In the genomic region with DNA sequence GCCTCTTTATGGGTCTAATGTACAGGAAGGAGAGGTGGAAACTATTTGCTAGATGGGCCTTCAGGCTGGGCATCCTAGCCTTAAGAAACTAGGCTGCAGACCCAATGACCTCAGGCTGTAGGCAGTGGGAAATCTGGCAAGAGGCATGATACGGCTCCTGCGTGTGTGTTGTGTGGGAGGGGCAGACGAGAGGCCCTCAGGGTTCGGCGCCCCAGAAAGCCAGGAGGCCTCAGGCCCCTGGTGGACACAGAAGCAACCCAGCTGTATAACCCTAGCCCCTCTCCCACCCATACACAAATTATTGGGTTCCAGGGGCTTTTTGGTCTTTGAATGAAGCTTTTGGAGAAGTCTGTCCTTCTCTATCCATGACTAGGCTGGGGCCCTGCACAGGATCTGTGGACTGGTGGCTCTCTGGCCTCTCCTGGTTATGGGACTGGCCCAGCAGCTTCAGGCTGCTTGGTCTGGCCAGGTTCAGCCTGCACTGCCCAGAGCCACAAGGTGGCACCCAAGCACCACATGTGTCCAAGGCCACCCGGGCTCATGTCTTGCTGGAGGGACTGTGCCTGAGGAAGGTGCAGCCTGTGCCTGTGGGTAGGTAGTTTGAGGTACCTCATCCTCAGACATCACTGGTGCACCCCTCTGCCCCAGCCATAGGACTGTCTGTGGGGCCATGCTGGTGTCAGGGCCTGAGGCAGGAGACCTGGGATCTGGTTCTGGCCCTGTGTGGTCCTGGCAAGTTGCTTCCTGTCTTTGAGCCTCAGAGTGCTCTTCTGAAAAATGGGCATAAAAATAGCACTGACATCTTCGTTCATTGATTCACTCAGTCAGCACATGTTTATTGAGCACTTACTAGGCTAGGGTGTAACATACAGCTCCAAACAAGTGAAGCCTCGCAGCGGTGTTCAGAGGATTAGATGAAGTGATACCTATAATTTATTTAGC, we compare ENCODE assay signal across 8 cellular contexts.
DNase-seq lines count a peak whose midpoint lies in the region; ATAC-seq and TF ChIP-seq lines count a peak whose summit lies in the region.

No MANE protein-coding gene starts in this region.

- no peaks in the 10 kb centered on the region for H4K20me1 ChIP-seq in SU-DHL-6 (ENCODE audit: low read depth, low read length)

- no peak overlapping the region for H3K4me2 ChIP-seq in SU-DHL-6 (ENCODE audit: low read depth, low read length, poor library complexity, severe bottlenecking)

- no peaks in the 10 kb centered on the region for H3F3A ChIP-seq in SU-DHL-6 (ENCODE audit: insufficient read depth)

- no peaks in the 10 kb centered on the region for H3K36me3 Mint-ChIP-seq in natural killer cell

- H3K9ac ChIP-seq in SU-DHL-6 (ENCODE audit: low read length), result no peak overlapping the region

- no peak overlapping the region for H3K4me3 Mint-ChIP-seq in natural killer cell

- no peak overlapping the region for H3K4me3 ChIP-seq in SU-DHL-6 (ENCODE audit: insufficient read depth, low read length, poor library complexity, severe bottlenecking)

- no peaks in the 10 kb centered on the region for H3K9me3 ChIP-seq in SU-DHL-6 (ENCODE audit: insufficient read depth, low read length)

- H3K4me1 Mint-ChIP-seq in natural killer cell, result peaks cover 11 to 14% of the 10 kb centered on the region in 2 donors

- peak; percentile 64 for DNase-seq in activated CD4-positive, alpha-beta T cell treated with anti-CD3 and anti-CD28 coated beads for 48 hours
- no peak for DNase-seq in activated CD4-positive, alpha-beta T cell treated with anti-CD3 and anti-CD28 coated beads for 1 hour
- peak; percentile 54 to 65 for DNase-seq in Kasumi-1 (lab: John Stamatoyannopoulos, UW)
- DNase-seq in epithelial cell of prostate (ENCODE audit: low read depth, low spot score), result peak; percentile 16
- DNase-seq in natural killer cell, result no peak
- DNase-seq in OCI-M2 (lab: John Stamatoyannopoulos, UW; ENCODE audit: unreplicated experiment), result no peak

- TF ChIP-seq CTCF in SU-DHL-6 (IDR thresholded peaks at IDR 0.05; ENCODE audit: insufficient read depth, low read length, poor library complexity, severe bottlenecking), result peak; percentile 79
- no peak for TF ChIP-seq CTCF in natural killer cell (IDR thresholded peaks at IDR 0.05)

- H3K27ac ChIP-seq in SU-DHL-6 (ENCODE audit: low read depth, low read length) (no peak overlapping the region), epithelial cell of prostate (no peak overlapping the region)

- H3K36me3 ChIP-seq in SU-DHL-6 (ENCODE audit: low read length), result no peaks in the 10 kb centered on the region

- no peaks in the 10 kb centered on the region for H3K9me3 Mint-ChIP-seq in natural killer cell

- no peaks in the 10 kb centered on the region for H3K9me2 ChIP-seq in SU-DHL-6 (replicated peaks; ENCODE audit: insufficient read depth, low read length)

- peaks cover 0 to 4% of the 10 kb centered on the region in 2 donors for H3K27me3 Mint-ChIP-seq in natural killer cell (ENCODE audit: low read depth in 2 of 2)

- ATAC-seq in GM21786 (IDR thresholded peaks at IDR 0.05; ENCODE audit: unreplicated experiment), result peak; percentile 75
- peak in 2 of 3 donors; percentile 40 to 62 for ATAC-seq in natural killer cell

- H3K27me3 ChIP-seq in SU-DHL-6 (ENCODE audit: low read length), result no peaks in the 10 kb centered on the region

- H3K27ac Mint-ChIP-seq in natural killer cell, result no peak overlapping the region

- intact Hi-C loops in natural killer cell (cut with micrococcal nuclease), result no loop called here

- no peaks in the 10 kb centered on the region for H3K79me2 ChIP-seq in SU-DHL-6 (ENCODE audit: insufficient read depth, low read length)

- H2AFZ ChIP-seq in SU-DHL-6 (ENCODE audit: low read depth, low read length, severe bottlenecking), result no peak overlapping the region

Comparison
In these comparisons a context has a peak if more than half of its experiments do, and no peak if none do; other contexts are left out.
1. DNase-seq: peak in activated CD4-positive, alpha-beta T cell treated with anti-CD3 and anti-CD28 coated beads for 48 hours (single experiment), Kasumi-1 (2 of 2) and epithelial cell of prostate (single experiment); none in activated CD4-positive, alpha-beta T cell treated with anti-CD3 and anti-CD28 coated beads for 1 hour (single experiment), natural killer cell (single experiment) and OCI-M2 (single experiment).